ENCODE assay signal across 25 cellular contexts in the genomic region with DNA sequence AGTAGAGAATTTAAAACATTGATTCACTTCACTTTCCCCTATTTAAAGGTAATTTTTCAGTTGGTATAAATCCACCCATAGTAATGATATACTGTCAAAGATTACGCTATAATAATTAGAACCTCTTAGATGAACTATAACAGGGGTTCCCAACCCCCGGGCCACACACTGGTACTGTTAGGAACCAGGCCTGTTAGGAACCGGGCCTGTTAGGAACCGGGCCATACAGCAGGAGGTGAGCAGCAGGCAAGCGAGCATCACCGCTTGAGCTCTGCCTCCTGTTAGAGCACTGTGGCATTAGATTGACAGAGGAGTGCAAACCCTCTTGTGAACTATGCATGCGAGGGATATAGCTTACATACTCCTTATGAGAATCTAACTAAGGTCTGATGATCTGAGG.
"Had no signal": no experiment of that assay in that cellular context is flagged by ENCODE, and none has a peak within 500 bp of the region (broad histone marks: within the 10 kb centered on the region; RNA-seq: fewer than 3 reads in every experiment).

No MANE protein-coding gene starts in this region.

- H3K27ac ChIP-seq: colonic mucosa, dorsolateral prefrontal cortex, esophagus muscularis mucosa, gastrocnemius medialis, heart right ventricle, left lung, lower lobe of right lung had no signal

- H3K27me3 Mint-ChIP-seq: naive B cell; naive thymus-derived CD8-positive, alpha-beta T cell had no signal

- FAIRE-seq: endothelial cell of umbilical vein, keratinocyte had no signal

- H3K9me3 Mint-ChIP-seq: immature natural killer cell had no signal

- H3K36me3 ChIP-seq: colonic mucosa, esophagus muscularis mucosa, gastrocnemius medialis, lower lobe of right lung had no signal

- H3K27me3 ChIP-seq: colonic mucosa, dorsolateral prefrontal cortex, esophagus muscularis mucosa, gastrocnemius medialis, heart right ventricle, left lung had no signal

- H3K36me3 Mint-ChIP-seq: mesothelial cell of epicardium had no signal

- H3K27ac Mint-ChIP-seq: immature natural killer cell, mesothelial cell of epicardium had no signal

- H3K4me3 Mint-ChIP-seq: immature natural killer cell; mesothelial cell of epicardium; naive B cell; naive thymus-derived CD8-positive, alpha-beta T cell had no signal

- DNase-seq: colonic mucosa; cortex of kidney; dermis blood vessel endothelial cell; dorsolateral prefrontal cortex; effector CD4-positive, alpha-beta T cell; effector memory CD4-positive, alpha-beta T cell; foreskin fibroblast; foreskin melanocyte; gastrocnemius medialis; glutamatergic neuron; head of caudate nucleus; heart right ventricle; hippocampal formation; immature natural killer cell; left cardiac atrium; left ventricle myocardium superior; lower lobe of right lung; mucosa of descending colon; naive B cell; naive thymus-derived CD8-positive, alpha-beta T cell had no signal

- H3K4me3 ChIP-seq: colonic mucosa, dorsolateral prefrontal cortex, esophagus muscularis mucosa, gastrocnemius medialis, heart right ventricle, left lung, lower lobe of right lung, mucosa of descending colon had no signal

- H3K9me3 ChIP-seq: colonic mucosa, esophagus muscularis mucosa, gastrocnemius medialis, mucosa of descending colon had no signal

- ATAC-seq: gastrocnemius medialis; heart right ventricle; left cardiac atrium; left lung; left ventricle myocardium superior; lower lobe of right lung; mucosa of descending colon; naive thymus-derived CD8-positive, alpha-beta T cell had no signal

- H3K4me1 Mint-ChIP-seq: immature natural killer cell, mesothelial cell of epicardium had no signal

- H3K4me1 ChIP-seq: colonic mucosa, esophagus muscularis mucosa, gastrocnemius medialis, left lung, lower lobe of right lung had no signal
